25 cellular contexts compared by ENCODE assay signal in genomic region chr9:114883709-114884108, GRCh38. TPM values are rescaled to one million over a fixed set of nuclear protein-coding genes. Genes with fewer than 3 reads are reported as not detected.
DNase-seq lines count a peak whose midpoint lies in the region; ATAC-seq, FAIRE-seq and TF ChIP-seq lines count a peak whose summit lies in the region.
"Had no signal": no experiment of that assay in that cellular context is flagged by ENCODE, and none has a peak within 500 bp of the region (broad histone marks: within the 10 kb centered on the region; RNA-seq: fewer than 3 reads in every experiment).

No MANE protein-coding gene starts in this region.

- H3K27ac Mint-ChIP-seq in activated naive CD4-positive, alpha-beta T cell treated with anti-CD3 and anti-CD28 coated beads, Interleukin-2, amount 50 U/mL, for 72 hours, result no peak overlapping the region
- no peak overlapping the region for H3K27ac Mint-ChIP-seq in stimulated activated naive B cell treated with anti-CD40 and anti-IgM and Interleukin-4, amounts not matched to agents 10 μg/mL and 1 μg/mL and 100 μg/mL, for 72 hours
- H3K27ac Mint-ChIP-seq: activated T-cell treated with anti-CD3 and anti-CD28 coated beads, Interleukin-2, amount 50 U/mL, for 24 hours; nephron progenitor cell had no signal

- no peak overlapping the region for H3K4me3 ChIP-seq in NB4 (ENCODE audit: low read depth, low read length)
- H3K4me3 ChIP-seq in GM12878, result no peak overlapping the region
- H3K4me3 ChIP-seq: cardiac muscle cell, dorsolateral prefrontal cortex, Peyer's patch had no signal

- no peak for DNase-seq in activated naive CD4-positive, alpha-beta T cell treated with anti-CD3 and anti-CD28 coated beads, Interleukin-2, amount 50 U/mL, for 72 hours (ENCODE audit: low spot score in 2 of 2)
- DNase-seq in activated naive CD4-positive, alpha-beta T cell (lab: John Stamatoyannopoulos, UW), result no peak
- DNase-seq in NB4 (ENCODE audit: low read depth) (peak; percentile 72), GM12878 (ENCODE audit: low read depth, low spot score) (no peak), COR-L47 (lab: John Stamatoyannopoulos, UW) (no peak), iPS-NIHi11 (ENCODE audit: low spot score) (no peak)
- no peak for DNase-seq in stimulated activated naive B cell treated with anti-CD40 and anti-IgM and Interleukin-4, amounts not matched to agents 10 μg/mL and 1 μg/mL and 100 μg/mL, for 72 hours
- DNase-seq: activated CD4-positive, alpha-beta T cell treated with anti-CD3 and anti-CD28 coated beads, Interleukin-2, amount 50 U/mL, for 4 hours; activated T-cell treated with anti-CD3 and anti-CD28 coated beads, Interleukin-2, amount 50 U/mL, for 24 hours; CD4-positive, CD25-positive, alpha-beta regulatory T cell; DND-41; dorsolateral prefrontal cortex; IMR-90; islet precursor cell; NCI-H1092 treated with DMSO at 0.1 percent for 48 hours; NCI-H2081 treated with DMSO at 0.1 percent for 48 hours; NCI-H526; nephron progenitor cell; Peyer's patch; stimulated activated CD4-positive, alpha-beta T cell treated with anti-CD3 and anti-CD28 coated beads, Interleukin-12 subunit alpha, Interleukin-12 subunit beta, amount 100 ng/mL, for 4 hours; stimulated activated naive CD4-positive, alpha-beta T cell treated with Interleukin-2 at 50 U/mL for 16 hours had no signal

- no peaks in the 10 kb centered on the region for H3K36me3 ChIP-seq in GM12878 (ENCODE audit: control insufficient read depth in 2 of 2, insufficient read depth in 2 of 2, low read length in 1 of 2)
- H3K36me3 ChIP-seq: cardiac muscle cell, Peyer's patch had no signal

- no peaks in the 10 kb centered on the region; the same call in 2 of the 3 replicates for H3K9me3 ChIP-seq in GM12878 (replicated peaks; ENCODE audit: control insufficient read depth, insufficient read depth, low read length)
- H3K9me3 ChIP-seq: Peyer's patch had no signal

- no peak for FAIRE-seq in GM12878 (lab: Jason Lieb, UNC)
- FAIRE-seq: A204.1, urothelium cell line had no signal

- H3K4me1 ChIP-seq in GM12878 (ENCODE audit: control insufficient read depth, insufficient read depth, low read length), result no peaks in the 10 kb centered on the region
- H3K4me1 ChIP-seq: Peyer's patch had no signal

- H3K9ac ChIP-seq in GM12878 (ENCODE audit: control insufficient read depth, insufficient read depth, low read length), result no peak overlapping the region

- POLR2A ChIA-PET in GM12878 (lab: Charles Lee), result no interaction called here

- no peak overlapping the region for H3K4me3 Mint-ChIP-seq in stimulated activated naive B cell treated with anti-CD40 and anti-IgM and Interleukin-4, amounts not matched to agents 10 μg/mL and 1 μg/mL and 100 μg/mL, for 72 hours
- H3K4me3 Mint-ChIP-seq: activated T-cell treated with anti-CD3 and anti-CD28 coated beads, Interleukin-2, amount 50 U/mL, for 24 hours; CD4-positive, CD25-positive, alpha-beta regulatory T cell; nephron progenitor cell had no signal

- peaks cover 0 to 31% of the 10 kb centered on the region in 2 donors for H3K36me3 Mint-ChIP-seq in activated naive CD4-positive, alpha-beta T cell treated with anti-CD3 and anti-CD28 coated beads, Interleukin-2, amount 50 U/mL, for 72 hours
- H3K36me3 Mint-ChIP-seq in stimulated activated naive B cell treated with anti-CD40 and anti-IgM and Interleukin-4, amounts not matched to agents 10 μg/mL and 1 μg/mL and 100 μg/mL, for 72 hours, result peaks cover 0 to 4% of the 10 kb centered on the region in 2 donors

- RAD21 ChIA-PET in GM12878 (lab: Charles Lee; ENCODE audit: unreplicated experiment), result no interaction called here

- no peak for TF ChIP-seq RAD21 in GM12878 (IDR thresholded peaks at IDR 0.05; ENCODE audit: insufficient read depth, low read depth, low read length)

- no peak overlapping the region for H2AFZ ChIP-seq in GM12878 (ENCODE audit: control insufficient read depth, low read depth, low read length)

- no peaks in the 10 kb centered on the region; a peak in 1 of 4 replicates for H3K27me3 ChIP-seq in GM12878 (replicated peaks in 1 of 2; ENCODE audit: control insufficient read depth in 2 of 2, insufficient read depth in 2 of 2, low read length in 1 of 2)
- H3K27me3 ChIP-seq: Peyer's patch had no signal

- intact Hi-C loops in GM12878 (cut with micrococcal nuclease; ENCODE audit: unreplicated experiment), result no loop called here

- 0% methylated on average over 1 of the region's 1 CpG for WGBS in GM12878 (ENCODE audit: insufficient coverage, insufficient replicate concordance, low lambda C conversion rate, missing lambda C conversion rate)

- TF ChIP-seq POLR2A in NB4 (IDR thresholded peaks at IDR 0.05; ENCODE audit: extremely low read depth, insufficient read length), result no peak
- TF ChIP-seq POLR2A in GM12878 (IDR thresholded peaks at IDR 0.05; ENCODE audit: low read depth, low read length), result no peak

- no peak overlapping the region for H3K27ac ChIP-seq in GM12878 (ENCODE audit: control insufficient read depth, insufficient read depth)
- H3K27ac ChIP-seq: cardiac muscle cell, dorsolateral prefrontal cortex had no signal

- H3K9me3 Mint-ChIP-seq in activated naive CD4-positive, alpha-beta T cell treated with anti-CD3 and anti-CD28 coated beads, Interleukin-2, amount 50 U/mL, for 72 hours, result peaks cover 0 to 21% of the 10 kb centered on the region in 2 donors
- H3K9me3 Mint-ChIP-seq in stimulated activated naive B cell treated with anti-CD40 and anti-IgM and Interleukin-4, amounts not matched to agents 10 μg/mL and 1 μg/mL and 100 μg/mL, for 72 hours, result peaks cover 8 to 11% of the 10 kb centered on the region in 2 donors

- CTCF ChIA-PET in GM12878 (lab: Yijun Ruan, JAX), result interaction anchor here (1.6 kb wide), 1 partner anchor 9 kb away, joined by 3 read pairs; no protein-coding TSS in a partner anchor

- TF ChIP-seq CTCF in NB4 (IDR thresholded peaks at IDR 0.05; ENCODE audit: low read depth, low read length) (no peak), GM12878 (IDR thresholded peaks at IDR 0.05 in 2 of 3, conservative IDR thresholded peaks at IDR 0.05 in 1 of 3; ENCODE audit: control insufficient read depth in 2 of 3, extremely low read depth in 1 of 3, insufficient read depth in 1 of 3, low read depth in 3 of 3, low read length in 3 of 3) (no peak)

- no TSS peak for BruUV-seq in GM12878 (replicated peaks; lab: Mats Ljungman, UMichigan)

- no peaks in the 10 kb centered on the region for H3K27me3 Mint-ChIP-seq in stimulated activated naive B cell treated with anti-CD40 and anti-IgM and Interleukin-4, amounts not matched to agents 10 μg/mL and 1 μg/mL and 100 μg/mL, for 72 hours
- H3K27me3 Mint-ChIP-seq: activated T-cell treated with anti-CD3 and anti-CD28 coated beads, Interleukin-2, amount 50 U/mL, for 24 hours; CD4-positive, CD25-positive, alpha-beta regulatory T cell had no signal

- no peaks in the 10 kb centered on the region for H3K79me2 ChIP-seq in GM12878 (ENCODE audit: control insufficient read depth, insufficient read depth, low read length)

- H3K4me2 ChIP-seq in GM12878 (ENCODE audit: control insufficient read depth, insufficient read depth), result no peak overlapping the region

- peak; percentile 54 to 62 for ATAC-seq in activated naive CD4-positive, alpha-beta T cell treated with anti-CD3 and anti-CD28 coated beads, Interleukin-2, amount 50 U/mL, for 72 hours
- ATAC-seq in GM12878 (no peak), GM18519 (IDR thresholded peaks at IDR 0.05; ENCODE audit: low FRiP score, unreplicated experiment) (no peak)
- peak; percentile 98 to 100 for ATAC-seq in stimulated activated naive B cell treated with anti-CD40 and anti-IgM and Interleukin-4, amounts not matched to agents 10 μg/mL and 1 μg/mL and 100 μg/mL, for 72 hours (replicated peaks)

- no peaks in the 10 kb centered on the region for H4K20me1 ChIP-seq in GM12878 (ENCODE audit: control insufficient read depth, insufficient read depth)

- no peak for TF ChIP-seq EP300 in GM12878 (IDR thresholded peaks at IDR 0.05; ENCODE audit: borderline replicate concordance in 1 of 2, control insufficient read depth in 1 of 2, low read depth in 2 of 2, low read length in 2 of 2)

- SMC1A ChIA-PET in GM12878 (lab: Charles Lee; ENCODE audit: uncharacterized antibody, unreplicated experiment), result interaction anchor here (0.9 kb wide), 1 partner anchor 45 kb away, joined by 3 read pairs; no protein-coding TSS in a partner anchor

- in situ Hi-C loops in GM12878 (cut with MboI), result no loop called here

- H3K4me1 Mint-ChIP-seq in stimulated activated naive B cell treated with anti-CD40 and anti-IgM and Interleukin-4, amounts not matched to agents 10 μg/mL and 1 μg/mL and 100 μg/mL, for 72 hours, result peaks cover under 1 to 3% of the 10 kb centered on the region in 2 donors

TF ChIP-seq in GM12878, 131 proteins besides CTCF, POLR2A, EP300 and RAD21:
- TF ChIP-seq RUNX3 (IDR thresholded peaks at IDR 0.05; ENCODE audit: low read length) (peak; percentile 8; the same call in 1 of the 2 replicates), ATF7 (IDR thresholded peaks at IDR 0.05; ENCODE audit: low read depth) (no peak)
TF ChIP-seq in GM12878: peak in this region for 1.

RNA-seq across cellular contexts. Expression of gene TNFSF8, which starts 46.7 kb away (rescaled TPM):
- total RNA-seq in activated naive CD4-positive, alpha-beta T cell treated with anti-CD3 and anti-CD28 coated beads, Interleukin-2, amount 50 U/mL, for 72 hours, result 10 to 100 TPM; 11.0 to 26.9 TPM
- total RNA-seq in GM12878 (2013; cell fraction: nucleolus; rRNA removed), result not detected in 2 replicates
- total RNA-seq in GM12878 (2014; rRNA removed), result not detected in 2 replicates
- total RNA-seq in GM12878 (2014; rRNA removed; fragmentation: Illumina TruSeq; extraction: Trizol), result not detected in 2 replicates
- 0.11 and 0.15 TPM in 2 replicates for total RNA-seq in GM12878 (2021)
- polyA plus RNA-seq in GM12878 (2011; ENCODE audit: low read depth), result not detected
- 0.04 and 0.10 TPM in 2 replicates for polyA plus RNA-seq in GM12878 (2011; rRNA removed)
- polyA plus RNA-seq in GM12878 (2011; cell fraction: cytosol; rRNA removed), result 0.03 and 0.04 TPM in 2 replicates
- polyA plus RNA-seq in GM12878 (2011; cell fraction: nucleus; rRNA removed), result 0.09 TPM in 1 of 2 replicates, not detected in the other
- polyA plus RNA-seq in GM12878 (2012), result not detected in 2 replicates
- polyA plus RNA-seq in GM12878 (2014; fragmentation: Illumina TruSeq; extraction: Trizol), result not detected in 2 replicates
- polyA plus RNA-seq in GM12878 (2014; fragmentation: Nextera tagmentation; extraction: Ambion mirVana), result under 1 TPM in 1 of 2 experiments, not detected in 1; 0.29 TPM
- not detected in 2 replicates for polyA plus RNA-seq in GM12878 (2014; rRNA removed)
- polyA plus RNA-seq in GM12878 (2016; fragmentation: Nextera tagmentation; extraction: Ambion mirVana), result not detected
- polyA minus RNA-seq in GM12878 (2011; rRNA and poly(A)+ RNA removed), result 0.22 TPM in 1 of 2 replicates, not detected in the other
- polyA minus RNA-seq in GM12878 (2011; cell fraction: cytosol; rRNA and poly(A)+ RNA removed), result not detected in 2 replicates
- not detected in 2 replicates for polyA minus RNA-seq in GM12878 (2011; cell fraction: nucleus; rRNA and poly(A)+ RNA removed)
- total RNA-seq: cardiac muscle cell, IMR-90 had no signal
- polyA plus RNA-seq: cardiac muscle cell, IMR-90 had no signal

Comparison
In these comparisons a context has a peak if more than half of its experiments do, and no peak if none do; other contexts are left out.
1. ATAC-seq: peak in activated naive CD4-positive, alpha-beta T cell treated with anti-CD3 and anti-CD28 coated beads, Interleukin-2, amount 50 U/mL, for 72 hours (2 of 2) and stimulated activated naive B cell treated with anti-CD40 and anti-IgM and Interleukin-4, amounts not matched to agents 10 μg/mL and 1 μg/mL and 100 μg/mL, for 72 hours (2 of 2); none in GM12878 (single experiment) and GM18519 (single experiment).
2. RNA of gene TNFSF8, which starts 46.7 kb away (total RNA-seq): 11.0 to 26.9 TPM in activated naive CD4-positive, alpha-beta T cell treated with anti-CD3 and anti-CD28 coated beads, Interleukin-2, amount 50 U/mL, for 72 hours; 0.11 to 0.15 TPM in GM12878; every median in the first group is over 10 times any median in the second.